ENCODE assay signal across 10 cellular contexts in genomic region chr13:40981949-40982348, GRCh38. TPM values are rescaled to one million over a fixed set of nuclear protein-coding genes. Genes with fewer than 3 reads are reported as not detected.
DNase-seq lines count a peak whose midpoint lies in the region; ATAC-seq and TF ChIP-seq lines count a peak whose summit lies in the region.
"Had no signal": no experiment of that assay in that cellular context is flagged by ENCODE, and none has a peak within 500 bp of the region (broad histone marks: within the 10 kb centered on the region; RNA-seq: fewer than 3 reads in every experiment).

No MANE protein-coding gene starts in this region.

- no peak for DNase-seq in MCF 10A (ENCODE audit: unreplicated experiment)
- no peak for DNase-seq in mammary epithelial cell
- DNase-seq in activated naive CD8-positive, alpha-beta T cell treated with anti-CD3 and anti-CD28 coated beads, Interleukin-2, amount 10 ng/mL, durations not matched to agents 7 days and 5 days = no peak
- DNase-seq in tibial nerve (ENCODE audit: low spot score in 2 of 2) = no peak
- no peak for DNase-seq in NK-92 (lab: John Stamatoyannopoulos, UW; ENCODE audit: unreplicated experiment)
- no peak for DNase-seq in SIG-M5 treated with dmso at 0.1 percent for 504 hours (lab: John Stamatoyannopoulos, UW; ENCODE audit: unreplicated experiment)
- DNase-seq: BE2C had no signal

- H3K79me2 ChIP-seq in mammary epithelial cell (ENCODE audit: insufficient read depth, low read length) = peaks cover 89% of the 10 kb centered on the region

- POLR2A ChIA-PET in MCF 10A (lab: Yijun Ruan, JAX) = interaction anchor here (0.7 to 1.1 kb wide), 4 partner anchors 11 to 81 kb away, joined by 3 to 4 read pairs (median 3); no protein-coding TSS in a partner anchor
- POLR2A ChIA-PET in activated naive CD8-positive, alpha-beta T cell treated with anti-CD3 and anti-CD28 coated beads, Interleukin-2, amount 10 ng/mL, durations not matched to agents 7 days and 5 days (lab: Charles Lee) = interaction anchor here (0.7 to 4.7 kb wide), 10 partner anchors 12 to 122 kb away, joined by 3 to 39 read pairs (median 5); partner anchors contain the start of genes ELF1 and WBP4

- H3K4me3 Mint-ChIP-seq in MCF 10A (ENCODE audit: unreplicated experiment) = no peak overlapping the region
- H3K4me3 Mint-ChIP-seq in activated naive CD8-positive, alpha-beta T cell treated with anti-CD3 and anti-CD28 coated beads, Interleukin-2, amount 10 ng/mL, durations not matched to agents 7 days and 5 days = peak overlapping the region; percentile 90

- dilution Hi-C loops in mammary epithelial cell (cut with HindIII; ENCODE audit: low sequenced_read_pairs) = no loop called here

- peaks cover 43% of the 10 kb centered on the region for H3K4me1 Mint-ChIP-seq in MCF 10A (ENCODE audit: insufficient read depth, unreplicated experiment)
- H3K4me1 Mint-ChIP-seq in activated naive CD8-positive, alpha-beta T cell treated with anti-CD3 and anti-CD28 coated beads, Interleukin-2, amount 10 ng/mL, durations not matched to agents 7 days and 5 days = peaks cover 65% of the 10 kb centered on the region

- H3K9me3 Mint-ChIP-seq in MCF 10A (ENCODE audit: unreplicated experiment) = no peaks in the 10 kb centered on the region
- H3K9me3 Mint-ChIP-seq in activated naive CD8-positive, alpha-beta T cell treated with anti-CD3 and anti-CD28 coated beads, Interleukin-2, amount 10 ng/mL, durations not matched to agents 7 days and 5 days = no peaks in the 10 kb centered on the region

- no peak for TF ChIP-seq POLR2A in tibial nerve (IDR thresholded peaks at IDR 0.05)

- H3K4me3 ChIP-seq in mammary epithelial cell (replicated peaks in 1 of 3; ENCODE audit: insufficient read depth in 1 of 3, low read depth in 2 of 3, low read length in 3 of 3) (no peak overlapping the region), mesodermal cell (ENCODE audit: extremely low read depth, insufficient read depth, low read length, poor library complexity, severe bottlenecking) (peak overlapping the region; percentile 25), tibial nerve (peak overlapping the region in 3 of 4 donors; percentile 15 to 39 (median 31))
- H3K4me3 ChIP-seq: SJSA1 had no signal

- H3K27me3 Mint-ChIP-seq in MCF 10A (ENCODE audit: insufficient read depth, unreplicated experiment) = no peaks in the 10 kb centered on the region
- H3K27me3 Mint-ChIP-seq in activated naive CD8-positive, alpha-beta T cell treated with anti-CD3 and anti-CD28 coated beads, Interleukin-2, amount 10 ng/mL, durations not matched to agents 7 days and 5 days = no peaks in the 10 kb centered on the region

- no peak overlapping the region for H3K27ac ChIP-seq in mammary epithelial cell (ENCODE audit: insufficient read depth, low read depth, low read length)
- H3K27ac ChIP-seq in mesodermal cell (ENCODE audit: low read depth, low read length, severe bottlenecking) = no peak overlapping the region
- peak overlapping the region; percentile 34 to 86 (median 82) for H3K27ac ChIP-seq in tibial nerve
- H3K27ac ChIP-seq: SJSA1 had no signal

- ATAC-seq in activated naive CD8-positive, alpha-beta T cell treated with anti-CD3 and anti-CD28 coated beads, Interleukin-2, amount 10 ng/mL, durations not matched to agents 7 days and 5 days (ENCODE audit: low read depth) = no peak
- no peak for ATAC-seq in GM18517 (IDR thresholded peaks at IDR 0.05; ENCODE audit: unreplicated experiment)

- H3K9ac ChIP-seq in mammary epithelial cell (ENCODE audit: insufficient read depth, low read length) = no peak overlapping the region

- H3K4me2 ChIP-seq in mammary epithelial cell (ENCODE audit: insufficient read depth, low read depth, low read length) = no peak overlapping the region

- 97% methylated on average over 4 of the region's 4 CpGs for WGBS in mammary epithelial cell (ENCODE audit: low coverage, missing lambda C conversion rate)
- WGBS in mesodermal cell (ENCODE audit: insufficient coverage in 2 of 2), 2 experiments = 93% methylated on average over 4 of the region's 4 CpGs; no CpG with 5 or more reads in 1 of the 2 experiments
- 67 to 72% methylated on average over 4 of the region's 4 CpGs for WGBS in tibial nerve, 2 donors

- BruUV-seq in MCF 10A (replicated peaks; lab: Mats Ljungman, UMichigan) (no TSS peak), mammary epithelial cell (replicated peaks; lab: Mats Ljungman, UMichigan) (no TSS peak)

- H3K27me3 ChIP-seq in mammary epithelial cell (ENCODE audit: insufficient read depth, low read length) = no peaks in the 10 kb centered on the region
- no peaks in the 10 kb centered on the region for H3K27me3 ChIP-seq in tibial nerve
- H3K27me3 ChIP-seq: BE2C, SJSA1 had no signal

- peak overlapping the region; percentile 71 for H3K27ac Mint-ChIP-seq in MCF 10A (ENCODE audit: low read depth, unreplicated experiment)
- peak overlapping the region; percentile 92 for H3K27ac Mint-ChIP-seq in activated naive CD8-positive, alpha-beta T cell treated with anti-CD3 and anti-CD28 coated beads, Interleukin-2, amount 10 ng/mL, durations not matched to agents 7 days and 5 days

- TF ChIP-seq CTCF in MCF 10A (IDR thresholded peaks at IDR 0.05; ENCODE audit: unreplicated experiment) (no peak), mammary epithelial cell (conservative IDR thresholded peaks at IDR 0.05 in 1 of 2, IDR thresholded peaks at IDR 0.05 in 1 of 2; ENCODE audit: extremely low read depth in 1 of 2, insufficient read depth in 1 of 2, low read depth in 1 of 2, low read length in 2 of 2) (no peak), tibial nerve (IDR thresholded peaks at IDR 0.05) (no peak)

- intact Hi-C loops in MCF 10A (cut with micrococcal nuclease) = no loop called here
- intact Hi-C loops in mammary epithelial cell (cut with micrococcal nuclease) = no loop called here

- H3K9me3 ChIP-seq in mammary epithelial cell (replicated peaks; ENCODE audit: insufficient read depth, low read length) = no peaks in the 10 kb centered on the region
- H3K9me3 ChIP-seq in mesodermal cell (ENCODE audit: control insufficient read depth, low read length) = no peaks in the 10 kb centered on the region
- H3K9me3 ChIP-seq in tibial nerve = no peaks in the 10 kb centered on the region
- H3K9me3 ChIP-seq: BE2C, SJSA1 had no signal

- peaks cover 38% of the 10 kb centered on the region for H3K36me3 Mint-ChIP-seq in MCF 10A (ENCODE audit: insufficient read depth, unreplicated experiment)
- peaks cover 28% of the 10 kb centered on the region for H3K36me3 Mint-ChIP-seq in activated naive CD8-positive, alpha-beta T cell treated with anti-CD3 and anti-CD28 coated beads, Interleukin-2, amount 10 ng/mL, durations not matched to agents 7 days and 5 days

- in situ Hi-C loops in mammary epithelial cell (cut with MboI; ENCODE audit: low sequenced_read_pairs in 2 of 2) = no loop called here

- H3K36me3 ChIP-seq in mammary epithelial cell (ENCODE audit: insufficient read depth, low read length) (peaks cover 6% of the 10 kb centered on the region), mesodermal cell (ENCODE audit: control insufficient read depth, insufficient read depth, low read length) (peaks cover 4% of the 10 kb centered on the region), tibial nerve (no peaks in the 10 kb centered on the region)
- H3K36me3 ChIP-seq: BE2C, SJSA1 had no signal

- no peak overlapping the region for H2AFZ ChIP-seq in mammary epithelial cell (ENCODE audit: low read depth, low read length)

- TF ChIP-seq EP300 in tibial nerve (IDR thresholded peaks at IDR 0.05) = no peak

- H4K20me1 ChIP-seq in mammary epithelial cell (ENCODE audit: insufficient read depth, low read length) = peaks cover 2% of the 10 kb centered on the region

- H3K4me1 ChIP-seq in mammary epithelial cell (ENCODE audit: insufficient read depth, low read length) (peaks cover 21% of the 10 kb centered on the region), mesodermal cell (ENCODE audit: control insufficient read depth, insufficient read depth, low read length, poor library complexity, severe bottlenecking) (peaks cover 15% of the 10 kb centered on the region), tibial nerve (peaks cover 0 to 79% (median 40%) of the 10 kb centered on the region in 4 donors)
- H3K4me1 ChIP-seq: BE2C had no signal

- CTCF ChIA-PET in MCF 10A (lab: Yijun Ruan, JAX) = no interaction called here
- CTCF ChIA-PET in mammary epithelial cell (lab: Charles Lee; ENCODE audit: low non-redundant PET) = no interaction called here

RNA-seq across cellular contexts. Expression of gene ELF1, which starts 37.2 kb away (rescaled TPM):
- 73.7 and 82.1 TPM in 2 replicates for total RNA-seq in MCF 10A (2022)
- total RNA-seq in mammary epithelial cell = 10 to 100 TPM; 48.0 to 66.3 TPM
- polyA plus RNA-seq in mammary epithelial cell = 32.6 TPM
- polyA minus RNA-seq in mammary epithelial cell = 51.3 TPM
- total RNA-seq in activated naive CD8-positive, alpha-beta T cell treated with anti-CD3 and anti-CD28 coated beads, Interleukin-2, amount 10 ng/mL, durations not matched to agents 7 days and 5 days = 100 to 1,000 TPM; 134 to 142 TPM
- polyA plus RNA-seq in mesodermal cell (2013, experiment 1 of 2) = 40.5 TPM
- 41.6 TPM for polyA plus RNA-seq in mesodermal cell (2013, experiment 2 of 2)
- total RNA-seq in tibial nerve = 100 to 1,000 TPM in 2 of 4 donors, 10 to 100 TPM in 2; 54.6 to 118 (median 98.6) TPM

Comparison
In these comparisons a context has a peak if more than half of its experiments do, and no peak if none do; other contexts are left out.
1. H3K27ac ChIP-seq: peak in tibial nerve (4 of 4); none in mammary epithelial cell (single experiment) and mesodermal cell (single experiment).
2. H3K4me3 ChIP-seq: peak in mesodermal cell (single experiment) and tibial nerve (3 of 4); none in mammary epithelial cell (0 of 3).